8 cellular contexts compared by ENCODE assay signal in the genomic region with DNA sequence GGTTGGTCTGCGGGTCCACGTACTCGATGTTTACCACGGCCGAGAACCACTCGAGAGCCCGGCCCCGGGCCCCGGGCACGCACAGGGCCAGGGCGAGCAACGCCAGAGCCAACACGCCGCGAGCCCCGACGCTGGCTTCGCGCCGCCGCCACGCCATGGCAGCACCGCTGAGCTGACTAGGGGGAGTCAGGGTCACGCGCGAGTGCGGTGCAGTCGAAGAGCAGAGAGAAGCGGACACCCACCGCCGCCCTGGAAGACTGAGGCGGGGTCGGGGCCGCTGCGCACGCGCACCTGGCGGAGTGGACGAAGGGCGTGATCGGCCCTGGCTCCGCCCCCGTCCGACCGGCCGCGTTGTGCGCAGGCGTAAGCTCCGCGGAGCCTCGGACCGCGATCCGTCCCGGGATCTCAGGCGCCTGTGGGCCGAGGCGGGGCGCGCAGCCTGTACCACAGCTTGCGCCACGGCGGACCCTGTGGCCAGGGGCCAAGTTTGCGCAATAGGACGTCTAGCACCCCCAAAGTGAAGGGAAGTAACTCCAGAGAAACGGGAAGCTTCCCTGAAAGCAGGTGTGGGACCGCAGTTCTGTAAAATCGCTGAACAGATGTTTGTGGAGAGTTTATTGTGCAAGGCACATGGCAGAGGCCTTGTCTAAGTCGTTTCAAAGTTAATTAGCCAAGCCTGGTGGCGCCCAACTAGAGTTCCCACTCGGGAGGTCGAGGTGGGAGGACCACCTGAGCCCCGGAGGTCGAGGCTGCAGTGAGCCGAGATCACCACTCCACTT. TPM values are rescaled to one million over a fixed set of nuclear protein-coding genes. Genes with fewer than 3 reads are reported as not detected.
DNase-seq lines count a peak whose midpoint lies in the region; ATAC-seq, FAIRE-seq and TF ChIP-seq lines count a peak whose summit lies in the region.

A gene with protein sequence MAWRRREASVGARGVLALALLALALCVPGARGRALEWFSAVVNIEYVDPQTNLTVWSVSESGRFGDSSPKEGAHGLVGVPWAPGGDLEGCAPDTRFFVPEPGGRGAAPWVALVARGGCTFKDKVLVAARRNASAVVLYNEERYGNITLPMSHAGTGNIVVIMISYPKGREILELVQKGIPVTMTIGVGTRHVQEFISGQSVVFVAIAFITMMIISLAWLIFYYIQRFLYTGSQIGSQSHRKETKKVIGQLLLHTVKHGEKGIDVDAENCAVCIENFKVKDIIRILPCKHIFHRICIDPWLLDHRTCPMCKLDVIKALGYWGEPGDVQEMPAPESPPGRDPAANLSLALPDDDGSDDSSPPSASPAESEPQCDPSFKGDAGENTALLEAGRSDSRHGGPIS (minus strand): TSS at position 270 of the 779 bp plus-strand sequence. CDS start 113 bp downstream, at position 157.

- peak; percentile 67 for FAIRE-seq in GM12892 (lab: Jason Lieb, UNC)

- intact Hi-C loops in heart left ventricle (cut with DNase I): loop anchor here in 2 of 10 donors (5.0 kb wide), 2 partner anchors 36 to 41 kb away; no protein-coding TSS in a partner anchor
- intact Hi-C loops in upper lobe of right lung (cut with DNase I): no loop called here

- H3K36me3 Mint-ChIP-seq in progenitor cell of endocrine pancreas (ENCODE audit: insufficient read depth): peaks cover 7% of the 10 kb centered on the region

- H3K9me3 Mint-ChIP-seq in progenitor cell of endocrine pancreas (ENCODE audit: low read depth): no peaks in the 10 kb centered on the region

- H3K27ac Mint-ChIP-seq in progenitor cell of endocrine pancreas: peak within 1 kb of the TSS; percentile 89

- WGBS in heart left ventricle, 4 donors: 4 to 9% (median 6%) methylated on average over 37 to 76 of the region's 76 CpGs

- TF ChIP-seq POLR2A in GM12892 (IDR thresholded peaks at IDR 0.05; ENCODE audit: low read depth, low read length) (peak; percentile 55; the same call in 1 of the 2 replicates), heart left ventricle (IDR thresholded peaks at IDR 0.05) (peak in 1 of 2 donors; percentile 95)

- H3K4me1 Mint-ChIP-seq in progenitor cell of endocrine pancreas (ENCODE audit: low read depth): peaks cover 39% of the 10 kb centered on the region

- ATAC-seq in HG02840 (IDR thresholded peaks at IDR 0.05; ENCODE audit: low FRiP score, unreplicated experiment): peak; percentile 63
- peak; percentile 90 to 95 (median 94) for ATAC-seq in heart left ventricle
- peak; percentile 94 for ATAC-seq in upper lobe of right lung

- TF ChIP-seq CTCF in heart left ventricle (IDR thresholded peaks at IDR 0.05) (peak in 2 of 12 donors; percentile 7 to 14), progenitor cell of endocrine pancreas (IDR thresholded peaks at IDR 0.05; ENCODE audit: unreplicated experiment) (no peak), upper lobe of right lung (IDR thresholded peaks at IDR 0.05) (no peak)

- H3K9me3 ChIP-seq in adipocyte (ENCODE audit: control insufficient read depth, low read length): no peaks in the 10 kb centered on the region
- H3K9me3 ChIP-seq in heart left ventricle: no peaks in the 10 kb centered on the region
- no peaks in the 10 kb centered on the region for H3K9me3 ChIP-seq in upper lobe of right lung

- peak within 1 kb of the TSS; percentile 95 for H3K9ac ChIP-seq in adipocyte (ENCODE audit: low read length)

- H3K27ac ChIP-seq in heart left ventricle (peak within 1 kb of the TSS; percentile 33 to 99 (median 90)), upper lobe of right lung (peak within 1 kb of the TSS; percentile 95)

- peak within 1 kb of the TSS; percentile 79 for H3K4me3 Mint-ChIP-seq in progenitor cell of endocrine pancreas (ENCODE audit: low read depth)

- DNase-seq in GM12892 (ENCODE audit: insufficient read length): peak; percentile 89
- peak; percentile 34 for DNase-seq in NCI-H1436 treated with DMSO at 0.1 percent for 48 hours (lab: John Stamatoyannopoulos, UW)
- peak; percentile 84 for DNase-seq in T follicular helper cell (ENCODE audit: low read depth)
- peak; percentile 96 for DNase-seq in adipocyte (ENCODE audit: low read depth)
- peak; percentile 92 to 98 (median 95) for DNase-seq in heart left ventricle
- DNase-seq in progenitor cell of endocrine pancreas (ENCODE audit: low spot score, unreplicated experiment): peak; percentile 93
- DNase-seq in upper lobe of right lung: peak; percentile 98

- H3K36me3 ChIP-seq in adipocyte (ENCODE audit: control insufficient read depth, insufficient read depth, low read length, severe bottlenecking) (no peaks in the 10 kb centered on the region), heart left ventricle (peaks cover 0 to 23% (median 0%) of the 10 kb centered on the region in 9 donors), upper lobe of right lung (no peaks in the 10 kb centered on the region)

- H3K27me3 ChIP-seq in adipocyte (replicated peaks; ENCODE audit: control insufficient read depth, insufficient read depth, low read length) (no peaks in the 10 kb centered on the region), heart left ventricle (no peaks in the 10 kb centered on the region), upper lobe of right lung (no peaks in the 10 kb centered on the region)

- H3K4me1 ChIP-seq in adipocyte (ENCODE audit: control insufficient read depth, insufficient read depth, low read length) (peaks cover 40% of the 10 kb centered on the region), heart left ventricle (peaks cover 2 to 65% (median 36%) of the 10 kb centered on the region in 12 donors), upper lobe of right lung (peaks cover 21% of the 10 kb centered on the region)

- H3K4me3 ChIP-seq in adipocyte (ENCODE audit: low read length): peak within 1 kb of the TSS; percentile 86
- H3K4me3 ChIP-seq in heart left ventricle: peak within 1 kb of the TSS; percentile 73 to 96 (median 83)
- peak within 1 kb of the TSS; percentile 95 for H3K4me3 ChIP-seq in upper lobe of right lung

- no peaks in the 10 kb centered on the region for H3K27me3 Mint-ChIP-seq in progenitor cell of endocrine pancreas

RNA-seq across cellular contexts. Expression of the gene that starts here (rescaled TPM):
- 17.3 TPM for polyA plus RNA-seq in GM12892 (2012; ENCODE audit: missing spikeins)
- 10 to 100 TPM; 10.9 to 46.1 (median 15.8) TPM for total RNA-seq in heart left ventricle
- polyA plus RNA-seq in heart left ventricle: 10 to 100 TPM; 14.7 to 20.6 TPM
- 51.2 and 51.5 TPM in 2 replicates for total RNA-seq in progenitor cell of endocrine pancreas
- 94.0 TPM for total RNA-seq in upper lobe of right lung

Comparison
In these comparisons a context has a peak if more than half of its experiments do, and no peak if none do; other contexts are left out.
1. Peak in every context shown above with its lines: DNase-seq, ATAC-seq, H3K4me3 ChIP-seq and H3K27ac ChIP-seq.
2. DNase-seq: peak in every context shown above with its lines; median percentile 98 in upper lobe of right lung; 96 in adipocyte; 95 in heart left ventricle; 93 in progenitor cell of endocrine pancreas; 89 in GM12892; 84 in T follicular helper cell; 34 in NCI-H1436 treated with DMSO at 0.1 percent for 48 hours.